Comparison of ENCODE assay signal across 9 cellular contexts in the genomic region with DNA sequence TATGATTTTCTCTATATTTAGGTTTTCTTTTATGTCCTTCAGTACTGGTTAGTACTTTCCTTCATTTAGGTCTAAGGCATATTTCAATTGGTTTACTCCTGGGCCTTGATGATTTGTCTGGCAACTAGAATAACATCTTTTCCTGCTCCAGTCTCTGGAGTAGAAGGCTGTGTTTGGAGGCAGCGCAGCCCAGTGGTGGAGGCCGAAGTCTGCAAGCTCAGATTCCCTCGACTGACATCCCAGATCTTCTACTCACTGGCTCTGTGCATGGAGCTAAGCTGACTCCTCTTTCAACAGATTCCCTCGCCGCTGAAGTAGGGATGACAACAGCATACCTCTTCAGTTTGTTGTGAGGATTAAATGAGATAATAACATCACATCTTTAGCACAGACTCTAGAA.
DNase-seq lines count a peak whose midpoint lies in the region; ATAC-seq and TF ChIP-seq lines count a peak whose summit lies in the region.
"Had no signal": no experiment of that assay in that cellular context is flagged by ENCODE, and none has a peak within 500 bp of the region (broad histone marks: within the 10 kb centered on the region; RNA-seq: fewer than 3 reads in every experiment).

No MANE protein-coding gene starts in this region.

- no peak for TF ChIP-seq POLR2A in right lobe of liver (IDR thresholded peaks at IDR 0.05)

- no peak overlapping the region for H3K27ac ChIP-seq in right lobe of liver

- peak; percentile 5 to 35 (median 15) for TF ChIP-seq CTCF in right lobe of liver (IDR thresholded peaks at IDR 0.05)

- no peaks in the 10 kb centered on the region for H3K27me3 ChIP-seq in adipocyte (replicated peaks; ENCODE audit: control insufficient read depth, insufficient read depth, low read length)
- no peaks in the 10 kb centered on the region for H3K27me3 ChIP-seq in right lobe of liver

- H3K4me1 ChIP-seq in adipocyte (ENCODE audit: control insufficient read depth, insufficient read depth, low read length) (peaks cover 15% of the 10 kb centered on the region), right lobe of liver (no peaks in the 10 kb centered on the region)

- H3K9ac ChIP-seq in adipocyte (ENCODE audit: low read length), result no peak overlapping the region

- H3K36me3 ChIP-seq in adipocyte (ENCODE audit: control insufficient read depth, insufficient read depth, low read length, severe bottlenecking), result no peaks in the 10 kb centered on the region
- no peaks in the 10 kb centered on the region for H3K36me3 ChIP-seq in right lobe of liver

- peak in 3 of 4 donors; percentile 24 to 51 (median 41) for ATAC-seq in right lobe of liver
- ATAC-seq in HG03457 (IDR thresholded peaks at IDR 0.05; ENCODE audit: unreplicated experiment), result no peak
- ATAC-seq in GM21515 (IDR thresholded peaks at IDR 0.05; ENCODE audit: unreplicated experiment), result no peak

- H3K4me3 ChIP-seq in adipocyte (ENCODE audit: low read length), result no peak overlapping the region
- no peak overlapping the region for H3K4me3 ChIP-seq in right lobe of liver

- 33% methylated on average over 4 of the region's 5 CpGs for WGBS in right lobe of liver (ENCODE audit: insufficient coverage, low coverage, low lambda C conversion rate, missing lambda C conversion rate)

- DNase-seq in NCI-H345 (lab: John Stamatoyannopoulos, UW), result peak; percentile 2
- DNase-seq in NCI-H345 treated with DMSO at 0.1 percent for 48 hours (lab: John Stamatoyannopoulos, UW; ENCODE audit: unreplicated experiment), result no peak
- DNase-seq in HT-29 (ENCODE audit: low spot score), result peak; percentile 81
- DNase-seq in adipocyte (ENCODE audit: low read depth), result peak; percentile 21
- no peak for DNase-seq in right lobe of liver
- no peak for DNase-seq in activated CD8-positive, alpha-beta memory T cell treated with anti-CD3 and anti-CD28 coated beads for 24 hours
- DNase-seq: activated B cell treated with CpG ODN at 0.5 μM for 24 hours had no signal

- intact Hi-C loops in right lobe of liver (cut with DNase I), result no loop called here

- H3K9me3 ChIP-seq in adipocyte (ENCODE audit: control insufficient read depth, low read length) (no peaks in the 10 kb centered on the region), right lobe of liver (no peaks in the 10 kb centered on the region)

Comparison
In these comparisons a context has a peak if more than half of its experiments do, and no peak if none do; other contexts are left out.
1. DNase-seq: peak in NCI-H345 (single experiment), HT-29 (single experiment) and adipocyte (single experiment); none in NCI-H345 treated with DMSO at 0.1 percent for 48 hours (single experiment), right lobe of liver (0 of 3) and activated CD8-positive, alpha-beta memory T cell treated with anti-CD3 and anti-CD28 coated beads for 24 hours (single experiment).
2. ATAC-seq: peak in right lobe of liver (3 of 4); none in HG03457 (single experiment) and GM21515 (single experiment).